Comparison of ENCODE assay signal across 9 cellular contexts in the genomic region with DNA sequence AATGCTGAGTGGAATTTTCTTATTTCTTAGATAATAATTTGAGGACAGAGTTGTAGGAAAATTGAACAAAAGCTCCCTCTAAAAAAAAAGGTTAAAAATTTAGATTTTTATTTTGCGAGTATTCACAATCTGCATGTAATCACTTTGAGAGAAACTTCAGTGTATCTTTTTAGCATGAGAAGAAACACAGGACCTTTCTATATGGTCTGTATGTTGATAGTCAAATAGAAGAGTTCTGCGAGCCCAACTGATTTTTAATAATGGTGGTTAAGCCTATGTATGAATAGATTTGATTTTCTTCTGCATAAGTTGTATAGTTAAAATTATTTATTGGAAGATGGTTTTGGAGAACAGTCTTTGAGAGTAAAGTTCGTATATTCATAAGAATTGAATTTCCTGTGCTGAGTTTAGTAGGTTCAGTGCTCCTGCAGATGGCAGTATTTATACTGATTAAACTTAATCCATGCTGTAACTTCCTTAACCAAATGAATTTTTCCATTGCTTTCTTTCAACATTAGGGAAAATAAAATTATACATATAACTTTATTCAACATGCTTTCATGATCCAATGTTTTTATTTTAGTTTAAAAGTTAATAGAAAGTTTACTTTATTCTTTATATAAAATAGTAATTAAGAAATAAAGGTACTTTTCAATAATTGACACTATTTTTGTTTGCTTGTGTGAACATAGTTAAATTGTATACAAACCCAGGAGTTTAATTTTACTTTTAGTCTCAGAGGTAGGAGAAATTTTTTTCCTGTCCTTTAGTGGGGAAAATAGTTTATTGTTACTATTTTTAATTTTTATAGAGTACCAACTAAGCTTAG. TPM values are rescaled to one million over a fixed set of nuclear protein-coding genes. Genes with fewer than 3 reads are reported as not detected.
A peak's percentile ranks its signal among the peaks of the same experiment; 100 is the strongest.
DNase-seq lines count a peak whose midpoint lies in the region; ATAC-seq, FAIRE-seq and TF ChIP-seq lines count a peak whose summit lies in the region.
"Had no signal": no experiment of that assay in that cellular context is flagged by ENCODE, and none has a peak within 500 bp of the region (broad histone marks: within the 10 kb centered on the region; RNA-seq: fewer than 3 reads in every experiment).

No MANE protein-coding gene starts in this region.

- H3K36me3 Mint-ChIP-seq in activated T-helper 17 cell treated with anti-CD3 and anti-CD28 coated beads, Interleukin-2, amount 50 U/mL, for 72 hours (ENCODE audit: low read depth) = peaks cover 95% of the 10 kb centered on the region

- CTCF ChIA-PET in AG04449 (lab: Yijun Ruan, JAX) = interaction anchor here (0.6 to 1.9 kb wide), 10 partner anchors 8 to 982 kb away, joined by 3 to 9 read pairs (median 5); no protein-coding TSS in a partner anchor

- ATAC-seq in activated T-helper 17 cell treated with anti-CD3 and anti-CD28 coated beads, Interleukin-2, amount 50 U/mL, for 72 hours (replicated peaks) = no peak
- ATAC-seq in left lung = no peak

- H3K4me3 Mint-ChIP-seq in activated T-helper 17 cell treated with anti-CD3 and anti-CD28 coated beads, Interleukin-2, amount 50 U/mL, for 72 hours = no peak overlapping the region
- H3K4me3 Mint-ChIP-seq: activated naive CD8-positive, alpha-beta T cell treated with anti-CD3 and anti-CD28 coated beads, Interleukin-2, amount 10 ng/mL, durations not matched to agents 7 days and 5 days had no signal

- no peaks in the 10 kb centered on the region for H3K27me3 ChIP-seq in left lung

- intact Hi-C loops in kidney (cut with DNase I) = no loop called here
- intact Hi-C loops in left lung (cut with DNase I) = no loop called here

- H3K9ac ChIP-seq in kidney (ENCODE audit: low read length in 2 of 2) = no peak overlapping the region

- TF ChIP-seq POLR2A in H54 (IDR thresholded peaks at IDR 0.05; ENCODE audit: low read depth, low read length) = no peak

- H3K27ac Mint-ChIP-seq in activated T-helper 17 cell treated with anti-CD3 and anti-CD28 coated beads, Interleukin-2, amount 50 U/mL, for 72 hours = peak overlapping the region; percentile 49
- H3K27ac Mint-ChIP-seq: activated naive CD8-positive, alpha-beta T cell treated with anti-CD3 and anti-CD28 coated beads, Interleukin-2, amount 10 ng/mL, durations not matched to agents 7 days and 5 days had no signal

- FAIRE-seq in H54 (lab: Jason Lieb, UNC) = peak; percentile 95
- FAIRE-seq in kidney (lab: Jason Lieb, UNC) = peak; percentile 87

- no peak for DNase-seq in AG04449 (ENCODE audit: low read depth, low spot score)
- DNase-seq in H54 (ENCODE audit: insufficient read length, low spot score) = no peak
- no peak for DNase-seq in kidney
- no peak for DNase-seq in left lung
- DNase-seq in KBM-7 = no peak
- no peak for DNase-seq in SKM-1 (lab: John Stamatoyannopoulos, UW; ENCODE audit: unreplicated experiment)
- no peak for DNase-seq in activated CD4-positive, alpha-beta T cell treated with anti-CD3 and anti-CD28 coated beads, Interleukin-2, amount 50 U/mL, for 1 hour
- DNase-seq: activated naive CD8-positive, alpha-beta T cell treated with anti-CD3 and anti-CD28 coated beads, Interleukin-2, amount 10 ng/mL, durations not matched to agents 7 days and 5 days had no signal

- H3K36me3 ChIP-seq in kidney (ENCODE audit: control insufficient read depth in 1 of 2, insufficient read depth in 2 of 2, low read length in 2 of 2) (peaks cover 21 to 35% of the 10 kb centered on the region in 2 donors), left lung (peaks cover 3 to 62% of the 10 kb centered on the region in 2 donors)

- peak; percentile 28 for TF ChIP-seq CTCF in AG04449 (IDR thresholded peaks at IDR 0.05; ENCODE audit: insufficient read depth, low read length, missing control alignments)
- TF ChIP-seq CTCF in kidney (IDR thresholded peaks at IDR 0.05; ENCODE audit: borderline replicate concordance, extremely low read depth, insufficient read depth) = peak; percentile 32
- no peak for TF ChIP-seq CTCF in left lung (IDR thresholded peaks at IDR 0.05)

- H3K4me1 ChIP-seq in kidney (ENCODE audit: control insufficient read depth in 1 of 2, insufficient read depth in 1 of 2, low read depth in 1 of 2, low read length in 2 of 2) = no peaks in the 10 kb centered on the region
- no peaks in the 10 kb centered on the region for H3K4me1 ChIP-seq in left lung

- no peaks in the 10 kb centered on the region for H3K9me3 ChIP-seq in kidney (ENCODE audit: control insufficient read depth in 1 of 2, low read length in 2 of 2)
- H3K9me3 ChIP-seq in left lung = no peaks in the 10 kb centered on the region

- no peak overlapping the region for H3K27ac ChIP-seq in kidney (ENCODE audit: low read depth in 2 of 2, low read length in 2 of 2)
- no peak overlapping the region for H3K27ac ChIP-seq in left lung

- no peak overlapping the region for H3K4me3 ChIP-seq in AG04449 (ENCODE audit: low read depth, low read length)
- H3K4me3 ChIP-seq in kidney (ENCODE audit: low read length in 2 of 2) = no peak overlapping the region
- H3K4me3 ChIP-seq in left lung = no peak overlapping the region

- peaks cover 24% of the 10 kb centered on the region for H3K4me1 Mint-ChIP-seq in activated T-helper 17 cell treated with anti-CD3 and anti-CD28 coated beads, Interleukin-2, amount 50 U/mL, for 72 hours

- H3K27me3 Mint-ChIP-seq in activated T-helper 17 cell treated with anti-CD3 and anti-CD28 coated beads, Interleukin-2, amount 50 U/mL, for 72 hours = no peaks in the 10 kb centered on the region
- H3K27me3 Mint-ChIP-seq: activated naive CD8-positive, alpha-beta T cell treated with anti-CD3 and anti-CD28 coated beads, Interleukin-2, amount 10 ng/mL, durations not matched to agents 7 days and 5 days had no signal

- in situ Hi-C loops in KBM-7 (cut with MboI; ENCODE audit: low pct_unique_long_range_greater_than_20kb, low sequenced_read_pairs) = no loop called here

- POLR2A ChIA-PET in AG04449 (lab: Yijun Ruan, JAX) = no interaction called here

- H3K9me3 Mint-ChIP-seq in activated T-helper 17 cell treated with anti-CD3 and anti-CD28 coated beads, Interleukin-2, amount 50 U/mL, for 72 hours = no peaks in the 10 kb centered on the region
- H3K9me3 Mint-ChIP-seq: activated naive CD8-positive, alpha-beta T cell treated with anti-CD3 and anti-CD28 coated beads, Interleukin-2, amount 10 ng/mL, durations not matched to agents 7 days and 5 days had no signal

RNA-seq across cellular contexts. Expression of a gene that starts 19.6 kb away (rescaled TPM):
- 100 to 1,000 TPM in 1 of 2 donors, 10 to 100 TPM in 1; 84.1 to 110 TPM for total RNA-seq in activated T-helper 17 cell treated with anti-CD3 and anti-CD28 coated beads, Interleukin-2, amount 50 U/mL, for 72 hours
- total RNA-seq in kidney (48.6 TPM), left lung (10 to 100 TPM; 34.0 to 48.9 TPM)
- polyA plus RNA-seq in kidney (ENCODE audit: insufficient read depth, low read depth, low replicate concordance) = 16.7 TPM

RNA-seq across cellular contexts. Expression of a gene that starts 49.3 kb away (rescaled TPM):
- total RNA-seq in activated T-helper 17 cell treated with anti-CD3 and anti-CD28 coated beads, Interleukin-2, amount 50 U/mL, for 72 hours = not detected
- total RNA-seq in kidney = not detected
- not detected for polyA plus RNA-seq in kidney (ENCODE audit: insufficient read depth, low read depth, low replicate concordance)
- total RNA-seq in left lung = not detected
- total RNA-seq: activated naive CD8-positive, alpha-beta T cell treated with anti-CD3 and anti-CD28 coated beads, Interleukin-2, amount 10 ng/mL, durations not matched to agents 7 days and 5 days had no signal

Comparison
In these comparisons a context has a peak if more than half of its experiments do, and no peak if none do; other contexts are left out.
1. CTCF ChIP-seq: peak in AG04449 (single experiment) and kidney (single experiment); none in left lung (0 of 2).